Comparison of ENCODE assay signal across 17 cellular contexts in the genomic region with DNA sequence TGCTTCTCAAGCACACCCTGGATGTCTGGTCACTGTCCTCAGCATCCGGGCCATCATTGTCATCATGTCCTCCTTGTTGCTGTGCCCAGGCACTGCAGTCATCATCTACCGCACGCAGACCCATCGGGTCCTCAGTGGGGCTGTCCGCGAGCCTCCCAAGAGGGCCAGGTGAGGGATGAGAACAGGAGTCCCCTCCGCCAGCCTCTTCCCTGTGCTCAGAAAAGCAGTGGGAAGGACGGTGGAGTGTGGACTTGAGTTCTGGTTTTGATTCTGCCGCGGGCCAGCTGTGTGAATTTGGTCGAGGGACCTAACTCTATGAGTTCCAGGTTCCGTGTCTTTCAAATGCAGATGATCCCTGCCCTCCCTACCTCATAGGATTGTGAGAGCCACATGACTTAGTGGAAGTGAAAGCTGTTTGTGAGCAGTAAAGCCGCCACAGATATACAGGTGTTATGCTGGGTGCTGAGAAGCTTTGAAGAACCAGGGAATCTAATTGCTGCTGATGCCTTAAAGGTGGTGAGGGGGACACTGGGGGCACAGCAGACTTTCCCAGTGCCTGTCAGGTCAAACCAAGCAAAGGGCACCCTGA.
DNase-seq lines count a peak whose midpoint lies in the region; ATAC-seq and TF ChIP-seq lines count a peak whose summit lies in the region.
"Had no signal": no experiment of that assay in that cellular context is flagged by ENCODE, and none has a peak within 500 bp of the region (broad histone marks: within the 10 kb centered on the region; RNA-seq: fewer than 3 reads in every experiment).

No MANE protein-coding gene starts in this region.

- no peaks in the 10 kb centered on the region for H3K27me3 ChIP-seq in CD4-positive, alpha-beta T cell (ENCODE audit: control insufficient read depth, insufficient read depth, low read length)
- H3K27me3 ChIP-seq in iPS-15b (ENCODE audit: control insufficient read depth, insufficient read depth, low read length): no peaks in the 10 kb centered on the region
- H3K27me3 ChIP-seq in prostate gland (replicated peaks; ENCODE audit: insufficient read depth): no peaks in the 10 kb centered on the region

- H3K9me3 ChIP-seq in CD4-positive, alpha-beta T cell (ENCODE audit: control insufficient read depth, low read length): no peaks in the 10 kb centered on the region
- H3K9me3 ChIP-seq in iPS-15b (ENCODE audit: control insufficient read depth, insufficient read depth, low read length) (no peaks in the 10 kb centered on the region), prostate gland (no peaks in the 10 kb centered on the region)

- no peak for DNase-seq in CD4-positive, alpha-beta T cell
- DNase-seq in superior temporal gyrus (ENCODE audit: extremely low spot score) (no peak), mesenteric fat pad (ENCODE audit: low spot score) (no peak), prostate gland (ENCODE audit: low spot score) (no peak)
- DNase-seq: activated CD4-positive, alpha-beta memory T cell treated with anti-CD3 and anti-CD28 coated beads for 36 hours; activated naive CD4-positive, alpha-beta T cell treated with anti-CD3 and anti-CD28 coated beads, Interleukin-2, amount 50 U/mL, for 16 hours; CD4-positive, CD25-positive, alpha-beta regulatory T cell; cerebellar nuclear complex; DMS79 treated with DMSO at 0.1 percent for 48 hours; effector CD8-positive, alpha-beta T cell; left ventricle myocardium superior; nucleus accumbens; OCI-M1 had no signal

- H3K4me3 Mint-ChIP-seq in CD4-positive, alpha-beta T cell: peak overlapping the region; percentile 78
- H3K4me3 Mint-ChIP-seq: activated CD4-positive, alpha-beta memory T cell treated with anti-CD3 and anti-CD28 coated beads for 36 hours; CD4-positive, CD25-positive, alpha-beta regulatory T cell had no signal

- H3K4me3 ChIP-seq in iPS-15b (ENCODE audit: low read depth, low read length): peak overlapping the region; percentile 37
- H3K4me3 ChIP-seq in prostate gland: no peak overlapping the region

- no peak for TF ChIP-seq CTCF in CD4-positive, alpha-beta T cell (IDR thresholded peaks at IDR 0.05)
- TF ChIP-seq CTCF in prostate gland (IDR thresholded peaks at IDR 0.05): no peak

- no peak overlapping the region for H3K9ac ChIP-seq in iPS-15b (ENCODE audit: low read depth, low read length)

- intact Hi-C loops in CD4-positive, alpha-beta T cell (cut with DNase I, micrococcal nuclease): no loop called here
- intact Hi-C loops in prostate gland (cut with DNase I): no loop called here

- H3K36me3 ChIP-seq in iPS-15b (ENCODE audit: control insufficient read depth, insufficient read depth, low read length) (no peaks in the 10 kb centered on the region), prostate gland (no peaks in the 10 kb centered on the region)

- H3K9me3 Mint-ChIP-seq in CD4-positive, alpha-beta T cell: no peaks in the 10 kb centered on the region
- H3K9me3 Mint-ChIP-seq: activated CD4-positive, alpha-beta memory T cell treated with anti-CD3 and anti-CD28 coated beads for 36 hours had no signal

- 85% methylated on average over 13 of the region's 13 CpGs for WGBS in prostate gland

- peak; percentile 65 for ATAC-seq in CD4-positive, alpha-beta T cell (ENCODE audit: poor library complexity)
- ATAC-seq in GM18861 (IDR thresholded peaks at IDR 0.05; ENCODE audit: unreplicated experiment) (peak; percentile 91), HG02973 (IDR thresholded peaks at IDR 0.05; ENCODE audit: unreplicated experiment) (peak; percentile 72), HG03139 (IDR thresholded peaks at IDR 0.05; ENCODE audit: unreplicated experiment) (no peak)
- ATAC-seq: left ventricle myocardium superior had no signal

- H3K4me1 ChIP-seq in iPS-15b (ENCODE audit: control insufficient read depth, insufficient read depth, low read length) (no peaks in the 10 kb centered on the region), prostate gland (replicated peaks) (no peaks in the 10 kb centered on the region)

- CTCF ChIA-PET in CD4-positive, alpha-beta T cell (lab: Charles Lee): no interaction called here

- peaks cover 14% of the 10 kb centered on the region for H3K4me1 Mint-ChIP-seq in CD4-positive, alpha-beta T cell (ENCODE audit: low read depth)

- POLR2A ChIA-PET in CD4-positive, alpha-beta T cell (lab: Charles Lee): interaction anchor here (0.6 kb wide), 1 partner anchor 198 kb away, joined by 4 read pairs; no protein-coding TSS in a partner anchor

- no peaks in the 10 kb centered on the region for H3K27me3 Mint-ChIP-seq in CD4-positive, alpha-beta T cell

- no peak overlapping the region for H3K27ac Mint-ChIP-seq in CD4-positive, alpha-beta T cell
- H3K27ac Mint-ChIP-seq: activated CD4-positive, alpha-beta memory T cell treated with anti-CD3 and anti-CD28 coated beads for 36 hours; CD4-positive, CD25-positive, alpha-beta regulatory T cell had no signal

- no peaks in the 10 kb centered on the region for H3K36me3 Mint-ChIP-seq in CD4-positive, alpha-beta T cell (ENCODE audit: low read depth)

- TF ChIP-seq POLR2A in prostate gland (IDR thresholded peaks at IDR 0.05): no peak

- H3K27ac ChIP-seq in CD4-positive, alpha-beta T cell (ENCODE audit: low read depth, low read length): no peak overlapping the region
- H3K27ac ChIP-seq in prostate gland: no peak overlapping the region
